ENCODE assay signal across 33 cellular contexts in genomic region chr4:31585503-31585902, GRCh38.
"Had no signal": no experiment of that assay in that cellular context is flagged by ENCODE, and none has a peak within 500 bp of the region (broad histone marks: within the 10 kb centered on the region; RNA-seq: fewer than 3 reads in every experiment).

No MANE protein-coding gene starts in this region.

- DNase-seq: activated effector memory CD4-positive, alpha-beta T cell treated with anti-CD3 and anti-CD28 coated beads, Interleukin-2, amount 50 U/mL, for 16 hours; activated effector memory CD4-positive, alpha-beta T cell treated with Interleukin-2 at 50 U/mL for 16 hours; activated gamma-delta T cell; activated gamma-delta T cell treated with Interleukin-2 at 50 U/mL for 16 hours; activated naive CD4-positive, alpha-beta T cell; activated naive CD4-positive, alpha-beta T cell treated with anti-CD3 and anti-CD28 coated beads for 36 hours; activated naive CD4-positive, alpha-beta T cell treated with anti-CD3 and anti-CD28 coated beads, Interleukin-2, amount 10 ng/mL, durations not matched to agents 7 days and 5 days; activated naive CD4-positive, alpha-beta T cell treated with anti-CD3 and anti-CD28 coated beads, Interleukin-2, amount 50 U/mL, for 16 hours; activated naive CD4-positive, alpha-beta T cell treated with Interleukin-2 at 50 U/mL for 16 hours; activated naive CD8-positive, alpha-beta T cell treated with anti-CD3 and anti-CD28 coated beads for 36 hours; activated naive CD8-positive, alpha-beta T cell treated with anti-CD3 and anti-CD28 coated beads, Interleukin-2, amount 10 ng/mL, durations not matched to agents 7 days and 5 days; activated naive CD8-positive, alpha-beta T cell treated with anti-CD3 and anti-CD28 coated beads, Interleukin-2, amount 50 U/mL, for 24 hours; activated T-cell treated with anti-CD3 and anti-CD28 coated beads, Interleukin-2, amount 50 U/mL, for 24 hours; activated T-cell treated with anti-CD3 and anti-CD28 coated beads, Interleukin-2, amount 50 U/mL, for 4 hours; activated T-cell treated with anti-CD3 and anti-CD28 coated beads, Interleukin-2, amount 50 U/mL, for 48 hours; activated T-cell treated with anti-CD3 and anti-CD28 coated beads, Interleukin-2, amount 50 U/mL, for 72 hours; adrenal gland; amniotic stem cell; amygdala; anterior cingulate cortex; aorta; body of pancreas; brain microvascular endothelial cell; caudate nucleus; central memory CD4-positive, alpha-beta T cell; cerebellar nuclear complex had no signal

- H3K9me3 ChIP-seq: adrenal gland, ascending aorta, body of pancreas, breast epithelium had no signal

- FAIRE-seq: astrocyte, bronchial epithelial cell had no signal

- ATAC-seq: activated naive CD4-positive, alpha-beta T cell treated with anti-CD3 and anti-CD28 coated beads, Interleukin-2, amount 50 U/mL, for 72 hours; activated naive CD8-positive, alpha-beta T cell treated with anti-CD3 and anti-CD28 coated beads, Interleukin-2, amount 50 U/mL, for 24 hours; activated T-cell treated with anti-CD3 and anti-CD28 coated beads, Interleukin-2, amount 50 U/mL, for 4 hours; activated T-cell treated with anti-CD3 and anti-CD28 coated beads, Interleukin-2, amount 50 U/mL, for 72 hours; activated T-helper 17 cell treated with anti-CD3 and anti-CD28 coated beads, Interleukin-2, amount 50 U/mL, for 72 hours; body of pancreas had no signal

- H3K36me3 ChIP-seq: adrenal gland, ascending aorta, brain microvascular endothelial cell, breast epithelium, cardiac muscle cell had no signal

- H3K4me1 ChIP-seq: adrenal gland, ascending aorta, body of pancreas, breast epithelium had no signal

- H3K4me3 ChIP-seq: adrenal gland, ascending aorta, body of pancreas, breast epithelium, cardiac muscle cell had no signal

- H3K27ac ChIP-seq: adrenal gland, ascending aorta, body of pancreas, brain microvascular endothelial cell, breast epithelium, cardiac muscle cell had no signal

- H3K27me3 ChIP-seq: adrenal gland, ascending aorta, body of pancreas, brain microvascular endothelial cell, breast epithelium, cardiac muscle cell had no signal
